In the genomic region with DNA sequence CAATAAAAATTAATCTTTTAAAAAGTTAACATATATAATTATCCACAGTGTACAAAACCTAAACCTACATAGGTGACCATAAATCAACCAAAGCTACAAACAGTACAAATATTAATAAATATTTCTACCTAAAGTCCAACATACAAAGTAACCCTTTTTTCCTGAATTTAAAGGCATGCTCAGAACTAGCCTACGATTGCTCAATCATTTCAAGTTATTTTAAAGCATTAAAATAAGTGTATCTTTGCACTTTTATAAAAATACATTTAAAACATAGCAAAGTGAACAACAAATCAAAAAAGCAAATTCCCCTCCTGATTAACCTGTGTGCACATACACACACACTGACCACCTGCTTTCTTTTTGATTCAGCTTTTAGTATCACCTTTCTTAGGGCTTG, we compare ENCODE assay signal across 17 cellular contexts.
DNase-seq lines count a peak whose midpoint lies in the region; ATAC-seq and TF ChIP-seq lines count a peak whose summit lies in the region.
"Had no signal": no experiment of that assay in that cellular context is flagged by ENCODE, and none has a peak within 500 bp of the region (broad histone marks: within the 10 kb centered on the region; RNA-seq: fewer than 3 reads in every experiment).

No MANE protein-coding gene starts in this region.

- H3K4me3 ChIP-seq in DOHH2 (ENCODE audit: low read length) (peak overlapping the region; percentile 1), HUES48 (ENCODE audit: low read depth, low read length) (no peak overlapping the region)
- H3K4me3 ChIP-seq: BLaER1 had no signal

- no peaks in the 10 kb centered on the region for H4K20me1 ChIP-seq in DOHH2 (ENCODE audit: control insufficient read depth, insufficient read depth, low read depth, low read length)

- H3F3A ChIP-seq in DOHH2 (ENCODE audit: control insufficient read depth, insufficient read depth) = peaks cover 8% of the 10 kb centered on the region

- peaks cover 54% of the 10 kb centered on the region for H3K4me1 Mint-ChIP-seq in WTC11
- H3K4me1 Mint-ChIP-seq in activated T-cell treated with anti-CD3 and anti-CD28 coated beads, Interleukin-2, amount 50 U/mL, for 4 hours (ENCODE audit: low read depth) = no peaks in the 10 kb centered on the region
- H3K4me1 Mint-ChIP-seq: CD14-positive monocyte; CD4-positive, alpha-beta memory T cell; IgD-negative memory B cell had no signal

- peak overlapping the region; percentile 48 for H3K4me2 ChIP-seq in DOHH2 (ENCODE audit: low read length)
- H3K4me2 ChIP-seq: BLaER1 had no signal

- no peaks in the 10 kb centered on the region for H3K36me3 Mint-ChIP-seq in WTC11
- no peaks in the 10 kb centered on the region for H3K36me3 Mint-ChIP-seq in activated T-cell treated with anti-CD3 and anti-CD28 coated beads, Interleukin-2, amount 50 U/mL, for 4 hours (ENCODE audit: insufficient read depth)
- H3K36me3 Mint-ChIP-seq: CD14-positive monocyte; CD4-positive, alpha-beta memory T cell; IgD-negative memory B cell had no signal

- H3K27ac ChIP-seq in DOHH2 (ENCODE audit: low read depth, low read length) = peak overlapping the region; percentile 96
- peak overlapping the region; percentile 12 for H3K27ac ChIP-seq in HUES48 (ENCODE audit: low read depth, low read length)
- H3K27ac ChIP-seq: BLaER1 had no signal

- no peaks in the 10 kb centered on the region for H3K27me3 Mint-ChIP-seq in WTC11 (ENCODE audit: low read depth)
- no peaks in the 10 kb centered on the region for H3K27me3 Mint-ChIP-seq in activated T-cell treated with anti-CD3 and anti-CD28 coated beads, Interleukin-2, amount 50 U/mL, for 4 hours (ENCODE audit: low read depth)

- POLR2A ChIA-PET in WTC11 (lab: Charles Lee) = interaction anchor here (0.6 kb wide), 1 partner anchor 1259 kb away, joined by 3 read pairs; no protein-coding TSS in a partner anchor

- no peaks in the 10 kb centered on the region for H3K9me3 Mint-ChIP-seq in WTC11
- H3K9me3 Mint-ChIP-seq in activated T-cell treated with anti-CD3 and anti-CD28 coated beads, Interleukin-2, amount 50 U/mL, for 4 hours = no peaks in the 10 kb centered on the region
- H3K9me3 Mint-ChIP-seq: CD4-positive, alpha-beta memory T cell had no signal

- H3K9ac ChIP-seq in HUES48 (ENCODE audit: low read depth, low read length) = no peak overlapping the region; the same call in 1 of the 2 replicates
- H3K9ac ChIP-seq: BLaER1 had no signal

- no peaks in the 10 kb centered on the region for H3K79me2 ChIP-seq in DOHH2 (ENCODE audit: control insufficient read depth, low read length)

- peak overlapping the region; percentile 46; the same call in 1 of the 2 replicates for H3K27ac Mint-ChIP-seq in WTC11
- H3K27ac Mint-ChIP-seq: CD14-positive monocyte; CD4-positive, alpha-beta memory T cell; IgD-negative memory B cell had no signal

- no peak overlapping the region for H3K4me3 Mint-ChIP-seq in WTC11
- no peak overlapping the region for H3K4me3 Mint-ChIP-seq in activated T-cell treated with anti-CD3 and anti-CD28 coated beads, Interleukin-2, amount 50 U/mL, for 4 hours
- H3K4me3 Mint-ChIP-seq: CD14-positive monocyte; CD4-positive, alpha-beta memory T cell; IgD-negative memory B cell had no signal

- no peaks in the 10 kb centered on the region for H3K9me2 ChIP-seq in DOHH2 (replicated peaks; ENCODE audit: control insufficient read depth, low read length)

- no peaks in the 10 kb centered on the region for H3K27me3 ChIP-seq in DOHH2 (ENCODE audit: control insufficient read depth, low read length)
- no peaks in the 10 kb centered on the region for H3K27me3 ChIP-seq in HUES48 (ENCODE audit: control insufficient read depth, insufficient read depth, low read length)
- H3K27me3 ChIP-seq: BLaER1 had no signal

- DNase-seq in WTC11 (ENCODE audit: low spot score) (no peak), iPS-NIHi7 (ENCODE audit: extremely low spot score) (no peak), putamen (ENCODE audit: low spot score) (no peak), SIG-M5 (lab: John Stamatoyannopoulos, UW) (no peak)
- DNase-seq in activated T-cell treated with anti-CD3 and anti-CD28 coated beads, Interleukin-2, amount 50 U/mL, for 4 hours = no peak
- DNase-seq: CD4-positive, alpha-beta memory T cell; DMS153; DMS79; GF-D8; GOT3; HCEC 1CT; KBM-7 had no signal

- CTCF ChIA-PET in WTC11 (lab: Charles Lee) = no interaction called here

- no peaks in the 10 kb centered on the region for H3K9me3 ChIP-seq in DOHH2 (ENCODE audit: control insufficient read depth, insufficient read depth, low read length)
- H3K9me3 ChIP-seq in HUES48 (ENCODE audit: control insufficient read depth, insufficient read depth, low read length) = no peaks in the 10 kb centered on the region
- H3K9me3 ChIP-seq: BLaER1 had no signal

- peaks cover 81% of the 10 kb centered on the region for H3K4me1 ChIP-seq in DOHH2 (ENCODE audit: control insufficient read depth, low read length)
- peaks cover 25% of the 10 kb centered on the region for H3K4me1 ChIP-seq in HUES48 (ENCODE audit: control insufficient read depth, insufficient read depth, low read length)

- no peak for ATAC-seq in WTC11
- no peak for ATAC-seq in activated T-cell treated with anti-CD3 and anti-CD28 coated beads, Interleukin-2, amount 50 U/mL, for 4 hours

- no peaks in the 10 kb centered on the region for H3K36me3 ChIP-seq in DOHH2 (ENCODE audit: control insufficient read depth, low read length)
- H3K36me3 ChIP-seq in HUES48 (ENCODE audit: control insufficient read depth, insufficient read depth, low read length) = no peaks in the 10 kb centered on the region
- H3K36me3 ChIP-seq: BLaER1 had no signal

- TF ChIP-seq CTCF in DOHH2 (IDR thresholded peaks at IDR 0.05; ENCODE audit: low read depth, low read length, poor library complexity, severe bottlenecking) (no peak), WTC11 (IDR thresholded peaks at IDR 0.05) (no peak)

TF ChIP-seq in WTC11, 78 proteins besides CTCF, POLR2A, EP300 and RAD21:
- TF ChIP-seq NFE2L1 (CRISPR knock-in tag; IDR thresholded peaks at IDR 0.05) (no peak), ATF2 (CRISPR knock-in tag; IDR thresholded peaks at IDR 0.05; ENCODE audit: borderline replicate concordance, low read depth) (no peak), ATF1 (CRISPR knock-in tag; IDR thresholded peaks at IDR 0.05) (no peak)
- TF ChIP-seq, protein P1, sequence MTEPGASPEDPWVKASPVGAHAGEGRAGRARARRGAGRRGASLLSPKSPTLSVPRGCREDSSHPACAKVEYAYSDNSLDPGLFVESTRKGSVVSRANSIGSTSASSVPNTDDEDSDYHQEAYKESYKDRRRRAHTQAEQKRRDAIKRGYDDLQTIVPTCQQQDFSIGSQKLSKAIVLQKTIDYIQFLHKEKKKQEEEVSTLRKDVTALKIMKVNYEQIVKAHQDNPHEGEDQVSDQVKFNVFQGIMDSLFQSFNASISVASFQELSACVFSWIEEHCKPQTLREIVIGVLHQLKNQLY (CRISPR knock-in tag; IDR thresholded peaks at IDR 0.05) = no peak
